Comparison of ENCODE assay signal across 8 cellular contexts in the genomic region with DNA sequence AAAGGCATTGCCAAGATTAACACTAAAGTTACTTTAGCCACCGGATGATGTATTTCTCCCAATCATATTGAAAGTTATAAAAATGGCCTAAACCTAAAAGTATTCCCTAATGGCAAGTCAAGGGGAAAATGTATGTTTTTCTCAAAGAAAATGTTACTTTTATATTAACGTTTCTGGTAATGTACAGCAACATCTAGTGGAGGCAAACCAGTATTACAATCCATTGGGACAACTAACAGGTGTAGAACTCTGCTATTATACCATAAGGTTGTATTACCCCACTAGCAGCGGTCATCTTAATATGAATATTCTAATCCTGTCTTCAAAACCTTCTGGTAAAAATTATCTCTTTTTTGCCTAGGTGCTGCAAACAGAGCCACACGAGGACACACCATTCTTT.
A peak's percentile ranks its signal among the peaks of the same experiment; 100 is the strongest.
DNase-seq lines count a peak whose midpoint lies in the region; ATAC-seq, FAIRE-seq and TF ChIP-seq lines count a peak whose summit lies in the region.

No MANE protein-coding gene starts in this region.

- no peaks in the 10 kb centered on the region for H3K36me3 ChIP-seq in A673 (ENCODE audit: insufficient read depth, low read length, poor library complexity, severe bottlenecking)
- H3K36me3 ChIP-seq in HEK293 (ENCODE audit: control insufficient read depth in 2 of 2, insufficient read depth in 1 of 2, low read length in 2 of 2), result no peaks in the 10 kb centered on the region
- H3K36me3 ChIP-seq in upper lobe of right lung, result no peaks in the 10 kb centered on the region

- H3K27ac ChIP-seq in A673 (ENCODE audit: low read depth, low read length, poor library complexity, severe bottlenecking) (no peak overlapping the region), HEK293 (ENCODE audit: extremely low read depth, low read depth, low read length) (no peak overlapping the region), upper lobe of right lung (no peak overlapping the region)

- H3K27me3 ChIP-seq in A673 (replicated peaks; ENCODE audit: insufficient read depth, low read depth, low read length, poor library complexity) (no peaks in the 10 kb centered on the region), upper lobe of right lung (no peaks in the 10 kb centered on the region)

- H3K36me3 Mint-ChIP-seq in WTC11, result peaks cover 31% of the 10 kb centered on the region

- intact Hi-C loops in A673 (cut with micrococcal nuclease; ENCODE audit: unreplicated experiment), result no loop called here
- intact Hi-C loops in upper lobe of right lung (cut with DNase I), result no loop called here

- no peak overlapping the region for H3K27ac Mint-ChIP-seq in WTC11

- no TSS peak for BruUV-seq in A673 (replicated peaks; lab: Mats Ljungman, UMichigan)

- H3K4me1 ChIP-seq in A673 (ENCODE audit: insufficient read depth, low read length, poor library complexity, severe bottlenecking) (no peaks in the 10 kb centered on the region), HEK293 (ENCODE audit: control insufficient read depth, insufficient read depth, low read length) (no peaks in the 10 kb centered on the region), upper lobe of right lung (no peaks in the 10 kb centered on the region)

- H3K9me3 Mint-ChIP-seq in WTC11, result peaks cover 42% of the 10 kb centered on the region

- peak; percentile 13 for DNase-seq in A673 (ENCODE audit: low spot score)
- no peak for DNase-seq in WTC11 (ENCODE audit: low spot score)
- DNase-seq in upper lobe of right lung, result no peak
- no peak for DNase-seq in activated CD4-positive, alpha-beta T cell treated with anti-CD3 and anti-CD28 coated beads, Interleukin-2, amount 50 U/mL, for 4 hours

- H3K4me1 Mint-ChIP-seq in WTC11, result peaks cover 8% of the 10 kb centered on the region; the same call in 1 of the 2 replicates

- H3K27me3 Mint-ChIP-seq in WTC11 (ENCODE audit: low read depth), result peaks cover 2% of the 10 kb centered on the region; the same call in 1 of the 2 replicates

- TF ChIP-seq CTCF in A673 (conservative IDR thresholded peaks at IDR 0.05; ENCODE audit: low read depth, low read length) (peak; percentile 45; the same call in 1 of the 2 replicates), HEK293 (tag by site-specific recombination; IDR thresholded peaks at IDR 0.05) (no peak), WTC11 (IDR thresholded peaks at IDR 0.05) (peak; percentile 44; the same call in 1 of the 2 replicates), upper lobe of right lung (IDR thresholded peaks at IDR 0.05) (peak; percentile 68)

- H3K4me3 ChIP-seq in A673 (ENCODE audit: low read depth, low read length, poor library complexity, severe bottlenecking) (no peak overlapping the region), HEK293 (ENCODE audit: low read depth, low read length) (no peak overlapping the region), upper lobe of right lung (no peak overlapping the region)

- CTCF ChIA-PET in A673 (lab: Charles Lee) (no interaction called here), HEK293 (lab: Yijun Ruan, JAX) (interaction anchor here (0.7 kb wide), 2 partner anchors 36 to 384 kb away, joined by 3 read pairs; no protein-coding TSS in a partner anchor), WTC11 (lab: Charles Lee) (interaction anchor here (1.0 kb wide), 1 partner anchor 69 kb away, joined by 3 read pairs; a partner anchor contains a TSS)

- H3K4me3 Mint-ChIP-seq in WTC11, result no peak overlapping the region

- H3K9me3 ChIP-seq in A673 (ENCODE audit: low read depth, low read length, poor library complexity, severe bottlenecking), result peaks cover 19% of the 10 kb centered on the region
- no peaks in the 10 kb centered on the region for H3K9me3 ChIP-seq in HEK293 (ENCODE audit: control insufficient read depth, insufficient read depth, low read depth, low read length)
- no peaks in the 10 kb centered on the region for H3K9me3 ChIP-seq in upper lobe of right lung

- POLR2A ChIA-PET in A673 (lab: Charles Lee; ENCODE audit: low non-redundant PET), result no interaction called here
- POLR2A ChIA-PET in HEK293 (lab: Yijun Ruan, JAX), result no interaction called here
- POLR2A ChIA-PET in WTC11 (lab: Charles Lee), result no interaction called here

- ATAC-seq in WTC11, result peak; percentile 50
- peak; percentile 67 for ATAC-seq in upper lobe of right lung
- no peak for ATAC-seq in HG02884 (IDR thresholded peaks at IDR 0.05; ENCODE audit: unreplicated experiment)
- no peak for ATAC-seq in activated CD4-positive, CD25-positive, alpha-beta regulatory T cell treated with anti-CD3 and anti-CD28 coated beads, Interleukin-2, amount 50 U/mL, for 24 hours

- FAIRE-seq in islet of Langerhans (lab: Jason Lieb, UNC), result peak; percentile 99

TF ChIP-seq in HEK293, 187 proteins besides CTCF, POLR2A, EP300 and RAD21:
- TF ChIP-seq, protein P1, sequence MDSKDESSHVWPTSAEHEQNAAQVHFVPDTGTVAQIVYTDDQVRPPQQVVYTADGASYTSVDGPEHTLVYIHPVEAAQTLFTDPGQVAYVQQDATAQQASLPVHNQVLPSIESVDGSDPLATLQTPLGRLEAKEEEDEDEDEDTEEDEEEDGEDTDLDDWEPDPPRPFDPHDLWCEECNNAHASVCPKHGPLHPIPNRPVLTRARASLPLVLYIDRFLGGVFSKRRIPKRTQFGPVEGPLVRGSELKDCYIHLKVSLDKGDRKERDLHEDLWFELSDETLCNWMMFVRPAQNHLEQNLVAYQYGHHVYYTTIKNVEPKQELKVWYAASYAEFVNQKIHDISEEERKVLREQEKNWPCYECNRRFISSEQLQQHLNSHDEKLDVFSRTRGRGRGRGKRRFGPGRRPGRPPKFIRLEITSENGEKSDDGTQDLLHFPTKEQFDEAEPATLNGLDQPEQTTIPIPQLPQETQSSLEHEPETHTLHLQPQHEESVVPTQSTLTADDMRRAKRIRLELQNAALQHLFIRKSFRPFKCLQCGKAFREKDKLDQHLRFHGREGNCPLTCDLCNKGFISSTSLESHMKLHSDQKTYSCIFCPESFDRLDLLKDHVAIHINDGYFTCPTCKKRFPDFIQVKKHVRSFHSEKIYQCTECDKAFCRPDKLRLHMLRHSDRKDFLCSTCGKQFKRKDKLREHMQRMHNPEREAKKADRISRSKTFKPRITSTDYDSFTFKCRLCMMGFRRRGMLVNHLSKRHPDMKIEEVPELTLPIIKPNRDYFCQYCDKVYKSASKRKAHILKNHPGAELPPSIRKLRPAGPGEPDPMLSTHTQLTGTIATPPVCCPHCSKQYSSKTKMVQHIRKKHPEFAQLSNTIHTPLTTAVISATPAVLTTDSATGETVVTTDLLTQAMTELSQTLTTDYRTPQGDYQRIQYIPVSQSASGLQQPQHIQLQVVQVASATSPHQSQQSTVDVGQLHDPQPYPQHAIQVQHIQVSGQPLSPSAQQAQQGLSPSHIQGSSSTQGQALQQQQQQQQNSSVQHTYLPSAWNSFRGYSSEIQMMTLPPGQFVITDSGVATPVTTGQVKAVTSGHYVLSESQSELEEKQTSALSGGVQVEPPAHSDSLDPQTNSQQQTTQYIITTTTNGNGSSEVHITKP (tag by site-specific recombination; IDR thresholded peaks at IDR 0.05), result no peak
- TF ChIP-seq ZNF654 (tag by site-specific recombination; IDR thresholded peaks at IDR 0.05; ENCODE audit: low read depth), result peak; percentile 44
- TF ChIP-seq ZNF112 (tag by site-specific recombination; IDR thresholded peaks at IDR 0.05), result no peak
- TF ChIP-seq ZNF433 (tag by site-specific recombination; IDR thresholded peaks at IDR 0.05; ENCODE audit: low read depth), result no peak
- TF ChIP-seq ZFP41 (tag by site-specific recombination; IDR thresholded peaks at IDR 0.05; ENCODE audit: borderline replicate concordance), result no peak
- no peak for TF ChIP-seq ZNF114 (tag by site-specific recombination; IDR thresholded peaks at IDR 0.05)
- no peak for TF ChIP-seq ZNF626 (tag by site-specific recombination; IDR thresholded peaks at IDR 0.05)
TF ChIP-seq in HEK293: peak in this region for 1.

TF ChIP-seq in WTC11, 78 proteins besides CTCF, POLR2A, EP300 and RAD21 (continues in another document):
- no peak for TF ChIP-seq ZNF423 (CRISPR knock-in tag; IDR thresholded peaks at IDR 0.05)
- TF ChIP-seq FOXK1 (CRISPR knock-in tag; IDR thresholded peaks at IDR 0.05), result no peak
- TF ChIP-seq, protein P2, sequence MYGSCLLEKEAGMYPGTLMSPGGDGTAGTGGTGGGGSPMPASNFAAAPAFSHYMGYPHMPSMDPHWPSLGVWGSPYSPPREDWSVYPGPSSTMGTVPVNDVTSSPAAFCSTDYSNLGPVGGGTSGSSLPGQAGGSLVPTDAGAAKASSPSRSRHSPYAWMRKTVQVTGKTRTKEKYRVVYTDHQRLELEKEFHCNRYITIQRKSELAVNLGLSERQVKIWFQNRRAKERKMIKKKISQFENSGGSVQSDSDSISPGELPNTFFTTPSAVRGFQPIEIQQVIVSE (CRISPR knock-in tag; IDR thresholded peaks at IDR 0.05; ENCODE audit: borderline replicate concordance), result no peak
- TF ChIP-seq SMAD4 (CRISPR knock-in tag; IDR thresholded peaks at IDR 0.05), result no peak
- no peak for TF ChIP-seq TEAD4 (CRISPR knock-in tag; IDR thresholded peaks at IDR 0.05)
- TF ChIP-seq ELF4 (CRISPR knock-in tag; IDR thresholded peaks at IDR 0.05; ENCODE audit: low read depth), result no peak
- TF ChIP-seq, protein P3, sequence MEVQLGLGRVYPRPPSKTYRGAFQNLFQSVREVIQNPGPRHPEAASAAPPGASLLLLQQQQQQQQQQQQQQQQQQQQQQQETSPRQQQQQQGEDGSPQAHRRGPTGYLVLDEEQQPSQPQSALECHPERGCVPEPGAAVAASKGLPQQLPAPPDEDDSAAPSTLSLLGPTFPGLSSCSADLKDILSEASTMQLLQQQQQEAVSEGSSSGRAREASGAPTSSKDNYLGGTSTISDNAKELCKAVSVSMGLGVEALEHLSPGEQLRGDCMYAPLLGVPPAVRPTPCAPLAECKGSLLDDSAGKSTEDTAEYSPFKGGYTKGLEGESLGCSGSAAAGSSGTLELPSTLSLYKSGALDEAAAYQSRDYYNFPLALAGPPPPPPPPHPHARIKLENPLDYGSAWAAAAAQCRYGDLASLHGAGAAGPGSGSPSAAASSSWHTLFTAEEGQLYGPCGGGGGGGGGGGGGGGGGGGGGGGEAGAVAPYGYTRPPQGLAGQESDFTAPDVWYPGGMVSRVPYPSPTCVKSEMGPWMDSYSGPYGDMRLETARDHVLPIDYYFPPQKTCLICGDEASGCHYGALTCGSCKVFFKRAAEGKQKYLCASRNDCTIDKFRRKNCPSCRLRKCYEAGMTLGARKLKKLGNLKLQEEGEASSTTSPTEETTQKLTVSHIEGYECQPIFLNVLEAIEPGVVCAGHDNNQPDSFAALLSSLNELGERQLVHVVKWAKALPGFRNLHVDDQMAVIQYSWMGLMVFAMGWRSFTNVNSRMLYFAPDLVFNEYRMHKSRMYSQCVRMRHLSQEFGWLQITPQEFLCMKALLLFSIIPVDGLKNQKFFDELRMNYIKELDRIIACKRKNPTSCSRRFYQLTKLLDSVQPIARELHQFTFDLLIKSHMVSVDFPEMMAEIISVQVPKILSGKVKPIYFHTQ (CRISPR knock-in tag; IDR thresholded peaks at IDR 0.05), result no peak
- TF ChIP-seq, protein P4, sequence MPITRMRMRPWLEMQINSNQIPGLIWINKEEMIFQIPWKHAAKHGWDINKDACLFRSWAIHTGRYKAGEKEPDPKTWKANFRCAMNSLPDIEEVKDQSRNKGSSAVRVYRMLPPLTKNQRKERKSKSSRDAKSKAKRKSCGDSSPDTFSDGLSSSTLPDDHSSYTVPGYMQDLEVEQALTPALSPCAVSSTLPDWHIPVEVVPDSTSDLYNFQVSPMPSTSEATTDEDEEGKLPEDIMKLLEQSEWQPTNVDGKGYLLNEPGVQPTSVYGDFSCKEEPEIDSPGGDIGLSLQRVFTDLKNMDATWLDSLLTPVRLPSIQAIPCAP (CRISPR knock-in tag; IDR thresholded peaks at IDR 0.05), result no peak

Comparison
In these comparisons a context has a peak if more than half of its experiments do, and no peak if none do; other contexts are left out.
1. ATAC-seq: peak in WTC11 (single experiment) and upper lobe of right lung (single experiment); none in HG02884 (single experiment) and activated CD4-positive, CD25-positive, alpha-beta regulatory T cell treated with anti-CD3 and anti-CD28 coated beads, Interleukin-2, amount 50 U/mL, for 24 hours (0 of 2).